Comparison of ENCODE assay signal across 8 cellular contexts in genomic region chr7:91880016-91880412, GRCh38. TPM values are rescaled to one million over a fixed set of nuclear protein-coding genes. Genes with fewer than 3 reads are reported as not detected.
A peak's percentile ranks its signal among the peaks of the same experiment; 100 is the strongest.
DNase-seq lines count a peak whose midpoint lies in the region; ATAC-seq and TF ChIP-seq lines count a peak whose summit lies in the region.

No MANE protein-coding gene starts in this region.

- H4K20me1 ChIP-seq in neural cell (ENCODE audit: insufficient read depth), result no peaks in the 10 kb centered on the region

- peak overlapping the region; percentile 78 for H2AFZ ChIP-seq in neural cell (ENCODE audit: low read depth, low read length)

- TF ChIP-seq CTCF in HL-60 (IDR thresholded peaks at IDR 0.05; ENCODE audit: insufficient read depth, low read length) (no peak), coronary artery (IDR thresholded peaks at IDR 0.05) (no peak), neural cell (IDR thresholded peaks at IDR 0.05; ENCODE audit: poor library complexity, severe bottlenecking) (no peak)

- H3K9me2 ChIP-seq in neural cell (ENCODE audit: insufficient read depth, low read length), result no peaks in the 10 kb centered on the region

- peak overlapping the region; percentile 71 for H3K9ac ChIP-seq in neural cell (ENCODE audit: low read length)

- peaks cover 23% of the 10 kb centered on the region for H3K79me2 ChIP-seq in neural cell (replicated peaks; ENCODE audit: insufficient read depth, low read length)

- DNase-seq in HL-60 (ENCODE audit: low read depth in 1 of 2, low spot score in 1 of 2) (no peak), coronary artery (ENCODE audit: low spot score) (no peak), NOMO-1 treated with dmso at 0.1 percent for 144 hours (lab: John Stamatoyannopoulos, UW; ENCODE audit: unreplicated experiment) (no peak), MV-4-11 (lab: John Stamatoyannopoulos, UW) (no peak)

- no peak for TF ChIP-seq EP300 in neural cell (conservative IDR thresholded peaks at IDR 0.05; ENCODE audit: poor library complexity, severe bottlenecking)

- peak overlapping the region; percentile 70 for H3K27ac ChIP-seq in HL-60 (replicated peaks)
- peak overlapping the region; percentile 27 to 49 for H3K27ac ChIP-seq in coronary artery
- H3K27ac ChIP-seq in neural cell (ENCODE audit: low read length), result peak overlapping the region; percentile 66

- peak overlapping the region; percentile 85 for H3K4me2 ChIP-seq in neural cell (ENCODE audit: low read length)

- no peaks in the 10 kb centered on the region for H3K36me3 ChIP-seq in neural cell (ENCODE audit: insufficient read depth, low read length)

- H3K27me3 ChIP-seq in HL-60 (ENCODE audit: insufficient read depth, poor library complexity, severe bottlenecking) (no peaks in the 10 kb centered on the region), neural cell (ENCODE audit: insufficient read depth, low read depth, low read length) (no peaks in the 10 kb centered on the region)

- TF ChIP-seq RAD21 in neural cell (conservative IDR thresholded peaks at IDR 0.05), result no peak

- H3K9me3 ChIP-seq in neural cell (ENCODE audit: low read length), result no peaks in the 10 kb centered on the region

- peak overlapping the region; percentile 76 for H3K4me3 ChIP-seq in HL-60 (replicated peaks; ENCODE audit: insufficient read depth, low read length)
- peak overlapping the region; percentile 89 for H3K4me3 ChIP-seq in coronary artery
- peak overlapping the region; percentile 85 for H3K4me3 ChIP-seq in neural cell (ENCODE audit: low read length)

- H3F3A ChIP-seq in neural cell (ENCODE audit: insufficient read depth, low read length, poor library complexity, severe bottlenecking), result no peaks in the 10 kb centered on the region

- peak; percentile 0 for ATAC-seq in GM18868 (IDR thresholded peaks at IDR 0.05; ENCODE audit: unreplicated experiment)
- no peak for ATAC-seq in HG02610 (IDR thresholded peaks at IDR 0.05; ENCODE audit: unreplicated experiment)
- no peak for ATAC-seq in GM21737 (IDR thresholded peaks at IDR 0.05; ENCODE audit: unreplicated experiment)

TF ChIP-seq in neural cell, 6 proteins besides CTCF, POLR2A, EP300 and RAD21:
- TF ChIP-seq REST (IDR thresholded peaks at IDR 0.05; ENCODE audit: borderline replicate concordance) (no peak), POLR2AphosphoS5 (IDR thresholded peaks at IDR 0.05) (no peak), MXI1 (conservative IDR thresholded peaks at IDR 0.05; ENCODE audit: poor library complexity, severe bottlenecking) (no peak), SMC3 (conservative IDR thresholded peaks at IDR 0.05; ENCODE audit: poor library complexity) (no peak), TAF1 (IDR thresholded peaks at IDR 0.05; ENCODE audit: low read depth) (no peak), EZH2 (IDR thresholded peaks at IDR 0.05; ENCODE audit: borderline replicate concordance, insufficient read depth, low read length, poor library complexity, severe bottlenecking) (no peak)

RNA-seq across cellular contexts. Expression of gene MTERF1, which starts 0.5 kb away (rescaled TPM):
- polyA plus RNA-seq in neural cell, result 22.9 and 32.3 TPM in 2 replicates
- polyA minus RNA-seq in neural cell, result 39.7 and 51.9 TPM in 2 replicates
